Comparison of ENCODE assay signal across 1 cellular context in the genomic region with DNA sequence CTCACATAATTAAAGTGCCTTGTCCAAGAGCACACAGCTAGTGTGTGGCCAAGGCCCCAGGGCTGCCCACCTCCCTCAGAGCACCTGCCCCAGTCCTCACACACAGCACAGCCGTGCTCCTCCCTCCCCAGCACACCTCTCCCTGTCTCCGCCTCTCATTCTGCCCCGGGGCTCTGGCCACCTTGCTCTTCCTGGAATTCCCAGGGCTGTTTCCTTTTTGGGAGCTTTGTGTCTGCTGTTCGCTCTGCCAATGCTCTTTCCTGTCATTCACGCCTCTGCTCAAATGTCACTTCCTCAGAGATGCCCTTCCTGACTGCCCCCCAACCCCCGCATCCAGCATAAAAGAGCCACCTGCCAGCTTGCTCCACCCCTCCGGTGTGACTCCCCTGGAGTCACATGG.
TF ChIP-seq lines count a peak whose summit lies in the region.

No MANE protein-coding gene starts in this region.

TF ChIP-seq in GM23338, 12 proteins besides CTCF, POLR2A, EP300 and RAD21 (continued from another document):
- TF ChIP-seq CREB1 (CRISPR knock-in tag; IDR thresholded peaks at IDR 0.05; ENCODE audit: low read depth) (no peak), ZNF331 (CRISPR knock-in tag; IDR thresholded peaks at IDR 0.05; ENCODE audit: low read depth) (no peak), EZH2phosphoT487 (IDR thresholded peaks at IDR 0.05; ENCODE audit: unreplicated experiment) (no peak)
- TF ChIP-seq, protein P1, sequence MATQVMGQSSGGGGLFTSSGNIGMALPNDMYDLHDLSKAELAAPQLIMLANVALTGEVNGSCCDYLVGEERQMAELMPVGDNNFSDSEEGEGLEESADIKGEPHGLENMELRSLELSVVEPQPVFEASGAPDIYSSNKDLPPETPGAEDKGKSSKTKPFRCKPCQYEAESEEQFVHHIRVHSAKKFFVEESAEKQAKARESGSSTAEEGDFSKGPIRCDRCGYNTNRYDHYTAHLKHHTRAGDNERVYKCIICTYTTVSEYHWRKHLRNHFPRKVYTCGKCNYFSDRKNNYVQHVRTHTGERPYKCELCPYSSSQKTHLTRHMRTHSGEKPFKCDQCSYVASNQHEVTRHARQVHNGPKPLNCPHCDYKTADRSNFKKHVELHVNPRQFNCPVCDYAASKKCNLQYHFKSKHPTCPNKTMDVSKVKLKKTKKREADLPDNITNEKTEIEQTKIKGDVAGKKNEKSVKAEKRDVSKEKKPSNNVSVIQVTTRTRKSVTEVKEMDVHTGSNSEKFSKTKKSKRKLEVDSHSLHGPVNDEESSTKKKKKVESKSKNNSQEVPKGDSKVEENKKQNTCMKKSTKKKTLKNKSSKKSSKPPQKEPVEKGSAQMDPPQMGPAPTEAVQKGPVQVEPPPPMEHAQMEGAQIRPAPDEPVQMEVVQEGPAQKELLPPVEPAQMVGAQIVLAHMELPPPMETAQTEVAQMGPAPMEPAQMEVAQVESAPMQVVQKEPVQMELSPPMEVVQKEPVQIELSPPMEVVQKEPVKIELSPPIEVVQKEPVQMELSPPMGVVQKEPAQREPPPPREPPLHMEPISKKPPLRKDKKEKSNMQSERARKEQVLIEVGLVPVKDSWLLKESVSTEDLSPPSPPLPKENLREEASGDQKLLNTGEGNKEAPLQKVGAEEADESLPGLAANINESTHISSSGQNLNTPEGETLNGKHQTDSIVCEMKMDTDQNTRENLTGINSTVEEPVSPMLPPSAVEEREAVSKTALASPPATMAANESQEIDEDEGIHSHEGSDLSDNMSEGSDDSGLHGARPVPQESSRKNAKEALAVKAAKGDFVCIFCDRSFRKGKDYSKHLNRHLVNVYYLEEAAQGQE (IDR thresholded peaks at IDR 0.05; ENCODE audit: unreplicated experiment), result no peak
- TF ChIP-seq, protein P2, sequence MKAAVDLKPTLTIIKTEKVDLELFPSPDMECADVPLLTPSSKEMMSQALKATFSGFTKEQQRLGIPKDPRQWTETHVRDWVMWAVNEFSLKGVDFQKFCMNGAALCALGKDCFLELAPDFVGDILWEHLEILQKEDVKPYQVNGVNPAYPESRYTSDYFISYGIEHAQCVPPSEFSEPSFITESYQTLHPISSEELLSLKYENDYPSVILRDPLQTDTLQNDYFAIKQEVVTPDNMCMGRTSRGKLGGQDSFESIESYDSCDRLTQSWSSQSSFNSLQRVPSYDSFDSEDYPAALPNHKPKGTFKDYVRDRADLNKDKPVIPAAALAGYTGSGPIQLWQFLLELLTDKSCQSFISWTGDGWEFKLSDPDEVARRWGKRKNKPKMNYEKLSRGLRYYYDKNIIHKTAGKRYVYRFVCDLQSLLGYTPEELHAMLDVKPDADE (IDR thresholded peaks at IDR 0.05), result no peak
TF ChIP-seq in GM23338: peak in this region for 0.
